Comparison of ENCODE assay signal across 10 cellular contexts in genomic region chr11:2812371-2812991, GRCh38.
DNase-seq lines count a peak whose midpoint lies in the region; ATAC-seq and TF ChIP-seq lines count a peak whose summit lies in the region.
"Had no signal": no experiment of that assay in that cellular context is flagged by ENCODE, and none has a peak within 500 bp of the region (broad histone marks: within the 10 kb centered on the region; RNA-seq: fewer than 3 reads in every experiment).

No MANE protein-coding gene starts in this region.

- peak; percentile 64 for DNase-seq in GF-D8 (lab: John Stamatoyannopoulos, UW)
- DNase-seq in activated CD8-positive, alpha-beta T cell treated with anti-CD3 and anti-CD28 coated beads, Interleukin-2, amount 10 ng/mL, durations not matched to agents 7 days and 5 days = no peak
- DNase-seq in right cardiac atrium = peak; percentile 82 to 92 (median 90)
- no peak for DNase-seq in sciatic nerve (ENCODE audit: low spot score)
- no peak for DNase-seq in NAMALWA (ENCODE audit: low spot score)
- no peak for DNase-seq in PC-3
- no peak for DNase-seq in colonic mucosa
- DNase-seq: NCI-H510A had no signal

- no peaks in the 10 kb centered on the region for H3K9me3 ChIP-seq in right cardiac atrium (ENCODE audit: control insufficient read depth, low read length)
- no peaks in the 10 kb centered on the region for H3K9me3 ChIP-seq in PC-3 (ENCODE audit: low read length)
- H3K9me3 ChIP-seq in colonic mucosa = no peaks in the 10 kb centered on the region

- no peak overlapping the region for H3K4me2 ChIP-seq in PC-3 (ENCODE audit: low read length)

- H3K4me1 ChIP-seq in right cardiac atrium (ENCODE audit: control insufficient read depth, insufficient read depth, low read length) = peaks cover 20% of the 10 kb centered on the region
- H3K4me1 ChIP-seq in PC-3 (ENCODE audit: insufficient read depth, low read length) = no peaks in the 10 kb centered on the region
- peaks cover 4% of the 10 kb centered on the region for H3K4me1 ChIP-seq in colonic mucosa

- H3K79me2 ChIP-seq in PC-3 (ENCODE audit: low read length) = no peaks in the 10 kb centered on the region

- intact Hi-C loops in right cardiac atrium (cut with DNase I) (no loop called here), sciatic nerve (cut with DNase I) (no loop called here), PC-3 (cut with micrococcal nuclease) (no loop called here), colonic mucosa (cut with DNase I) (no loop called here)

- POLR2A ChIA-PET in activated CD8-positive, alpha-beta T cell treated with anti-CD3 and anti-CD28 coated beads, Interleukin-2, amount 10 ng/mL, durations not matched to agents 7 days and 5 days (lab: Charles Lee) = no interaction called here
- POLR2A ChIA-PET in PC-3 (lab: Charles Lee; ENCODE audit: unreplicated experiment) = no interaction called here

- H3K4me3 ChIP-seq in right cardiac atrium (ENCODE audit: low read length) (peak overlapping the region; percentile 1), PC-3 (ENCODE audit: low read length) (no peak overlapping the region), colonic mucosa (no peak overlapping the region)

- WGBS in right cardiac atrium = 22% methylated on average over 17 of the region's 17 CpGs

- H3K36me3 Mint-ChIP-seq in activated CD8-positive, alpha-beta T cell treated with anti-CD3 and anti-CD28 coated beads, Interleukin-2, amount 10 ng/mL, durations not matched to agents 7 days and 5 days (ENCODE audit: low read depth) = no peaks in the 10 kb centered on the region

- H3K4me3 Mint-ChIP-seq in activated CD8-positive, alpha-beta T cell treated with anti-CD3 and anti-CD28 coated beads, Interleukin-2, amount 10 ng/mL, durations not matched to agents 7 days and 5 days = no peak overlapping the region

- peak; percentile 28 for ATAC-seq in activated CD8-positive, alpha-beta T cell treated with anti-CD3 and anti-CD28 coated beads, Interleukin-2, amount 10 ng/mL, durations not matched to agents 7 days and 5 days
- ATAC-seq in right cardiac atrium (peak; percentile 75 to 84), sciatic nerve (peak; percentile 69), PC-3 (no peak), HG03342 (IDR thresholded peaks at IDR 0.05; ENCODE audit: unreplicated experiment) (no peak)
- ATAC-seq: activated naive CD4-positive, alpha-beta T cell treated with anti-CD3 and anti-CD28 coated beads, Interleukin-2, amount 50 U/mL, for 72 hours had no signal

- H4K20me1 ChIP-seq in PC-3 (ENCODE audit: low read length) = no peaks in the 10 kb centered on the region

- H3K36me3 ChIP-seq in PC-3 (ENCODE audit: low read depth, low read length) (no peaks in the 10 kb centered on the region), colonic mucosa (no peaks in the 10 kb centered on the region)

- no TSS peak for BruUV-seq in PC-3 (replicated peaks; lab: Mats Ljungman, UMichigan)

- H3K27me3 Mint-ChIP-seq in activated CD8-positive, alpha-beta T cell treated with anti-CD3 and anti-CD28 coated beads, Interleukin-2, amount 10 ng/mL, durations not matched to agents 7 days and 5 days (ENCODE audit: low read depth) = peaks cover 3% of the 10 kb centered on the region

- CTCF ChIA-PET in activated CD8-positive, alpha-beta T cell treated with anti-CD3 and anti-CD28 coated beads, Interleukin-2, amount 10 ng/mL, durations not matched to agents 7 days and 5 days (lab: Charles Lee) = no interaction called here
- CTCF ChIA-PET in PC-3 (lab: Charles Lee) = no interaction called here

- peak overlapping the region; percentile 83 for H3K27ac Mint-ChIP-seq in activated CD8-positive, alpha-beta T cell treated with anti-CD3 and anti-CD28 coated beads, Interleukin-2, amount 10 ng/mL, durations not matched to agents 7 days and 5 days

- H3K9me3 Mint-ChIP-seq in activated CD8-positive, alpha-beta T cell treated with anti-CD3 and anti-CD28 coated beads, Interleukin-2, amount 10 ng/mL, durations not matched to agents 7 days and 5 days (ENCODE audit: insufficient read depth) = no peaks in the 10 kb centered on the region

- H2AFZ ChIP-seq in PC-3 (ENCODE audit: low read length) = no peak overlapping the region

- H3K27ac ChIP-seq in right cardiac atrium (ENCODE audit: low read length) (peak overlapping the region; percentile 65), PC-3 (ENCODE audit: low read length) (no peak overlapping the region), colonic mucosa (no peak overlapping the region)

- no peaks in the 10 kb centered on the region for H3K9me2 ChIP-seq in PC-3 (replicated peaks; ENCODE audit: low read length)

- H3F3A ChIP-seq in PC-3 (ENCODE audit: low read length, unreplicated experiment) = no peaks in the 10 kb centered on the region

- H3K27me3 ChIP-seq in right cardiac atrium (ENCODE audit: control insufficient read depth, insufficient read depth) (no peaks in the 10 kb centered on the region), PC-3 (ENCODE audit: low read length) (no peaks in the 10 kb centered on the region), colonic mucosa (no peaks in the 10 kb centered on the region)

- peaks cover 33% of the 10 kb centered on the region for H3K4me1 Mint-ChIP-seq in activated CD8-positive, alpha-beta T cell treated with anti-CD3 and anti-CD28 coated beads, Interleukin-2, amount 10 ng/mL, durations not matched to agents 7 days and 5 days (ENCODE audit: low read depth)

- H3K9ac ChIP-seq in PC-3 (ENCODE audit: low read length) (no peak overlapping the region), colonic mucosa (ENCODE audit: low read depth in 2 of 2, low read length in 2 of 2) (no peak overlapping the region)

- TF ChIP-seq CTCF in PC-3 (conservative IDR thresholded peaks at IDR 0.05; ENCODE audit: low read depth, low read length) (no peak), colonic mucosa (IDR thresholded peaks at IDR 0.05) (no peak)

Comparison
In these comparisons a context has a peak if more than half of its experiments do, and no peak if none do; other contexts are left out.
1. DNase-seq: peak in GF-D8 (single experiment) and right cardiac atrium (3 of 3); none in activated CD8-positive, alpha-beta T cell treated with anti-CD3 and anti-CD28 coated beads, Interleukin-2, amount 10 ng/mL, durations not matched to agents 7 days and 5 days (single experiment), sciatic nerve (single experiment), NAMALWA (single experiment), PC-3 (single experiment) and colonic mucosa (single experiment).
2. ATAC-seq: peak in activated CD8-positive, alpha-beta T cell treated with anti-CD3 and anti-CD28 coated beads, Interleukin-2, amount 10 ng/mL, durations not matched to agents 7 days and 5 days (single experiment), right cardiac atrium (2 of 2) and sciatic nerve (single experiment); none in PC-3 (single experiment) and HG03342 (single experiment).